20 cellular contexts compared by ENCODE assay signal in the genomic region with DNA sequence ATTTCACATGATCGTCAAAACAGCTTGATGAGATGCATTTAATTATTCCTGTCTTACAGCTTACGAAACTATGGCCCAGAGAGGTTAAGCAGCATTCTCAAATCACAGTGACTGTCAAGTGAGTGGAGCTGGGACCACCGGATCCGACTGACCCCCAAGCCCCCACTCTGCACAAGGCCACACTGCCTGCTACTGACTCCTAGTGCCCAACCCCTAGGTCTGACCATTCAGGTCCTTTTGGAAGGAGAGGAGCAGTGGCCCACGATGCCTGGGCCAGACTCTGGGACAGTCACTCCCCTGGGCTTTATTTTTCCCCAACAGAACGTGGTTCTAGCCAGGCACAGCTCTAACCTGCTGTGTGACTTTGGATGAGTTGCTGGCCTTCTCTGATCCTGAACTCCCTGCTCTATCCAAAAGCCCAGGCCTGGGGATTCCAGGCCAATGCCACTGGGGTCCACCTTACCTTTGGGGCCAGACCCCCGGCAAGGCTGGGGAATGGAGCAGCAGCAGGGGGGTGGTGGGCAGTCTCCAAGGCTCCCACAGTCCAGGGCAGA. TPM values are rescaled to one million over a fixed set of nuclear protein-coding genes. Genes with fewer than 3 reads are reported as not detected.
DNase-seq lines count a peak whose midpoint lies in the region; TF ChIP-seq lines count a peak whose summit lies in the region.
"Had no signal": no experiment of that assay in that cellular context is flagged by ENCODE, and none has a peak within 500 bp of the region (broad histone marks: within the 10 kb centered on the region; RNA-seq: fewer than 3 reads in every experiment).

No MANE protein-coding gene starts in this region.

- H3K27ac ChIP-seq in 22Rv1 (peak overlapping the region; percentile 30; the same call in 1 of the 2 replicates), stomach (no peak overlapping the region)
- H3K27ac ChIP-seq: cardiac muscle cell, gastrocnemius medialis had no signal

- H3K36me3 ChIP-seq in Loucy (ENCODE audit: insufficient read depth, low read length) = peaks cover 57% of the 10 kb centered on the region; the same call in 1 of the 2 replicates
- H3K36me3 ChIP-seq in stomach = peaks cover 5 to 66% (median 14%) of the 10 kb centered on the region in 4 donors
- H3K36me3 ChIP-seq: cardiac muscle cell, gastrocnemius medialis, transverse colon had no signal

- no peaks in the 10 kb centered on the region for H3K9me3 ChIP-seq in Loucy (ENCODE audit: insufficient read depth, low read depth, low read length)
- H3K9me3 ChIP-seq in stomach = no peaks in the 10 kb centered on the region
- H3K9me3 ChIP-seq: gastrocnemius medialis, mucosa of descending colon, transverse colon had no signal

- TF ChIP-seq POLR2A in stomach (IDR thresholded peaks at IDR 0.05) = no peak

- no peaks in the 10 kb centered on the region for H3K9me2 ChIP-seq in Loucy (replicated peaks; ENCODE audit: low read depth, low read length)

- H4K20me1 ChIP-seq in Loucy (ENCODE audit: insufficient read depth, low read length, poor library complexity, severe bottlenecking) = peaks cover 36% of the 10 kb centered on the region

- WGBS in stomach, 5 donors = 76 to 92% (median 84%) methylated on average over 7 of the region's 7 CpGs

- no peaks in the 10 kb centered on the region for H3F3A ChIP-seq in Loucy (ENCODE audit: low read depth)

- H3K4me1 ChIP-seq in Loucy (ENCODE audit: insufficient read depth, low read length, poor library complexity, severe bottlenecking) = peaks cover 15% of the 10 kb centered on the region
- H3K4me1 ChIP-seq in stomach = peaks cover under 1 to 12% (median 5%) of the 10 kb centered on the region in 4 donors
- H3K4me1 ChIP-seq: gastrocnemius medialis had no signal

- no peak overlapping the region for H3K4me3 ChIP-seq in Loucy (ENCODE audit: low read length, poor library complexity, severe bottlenecking)
- H3K4me3 ChIP-seq in stomach = no peak overlapping the region
- H3K4me3 ChIP-seq: cardiac muscle cell, gastrocnemius medialis, mucosa of descending colon, transverse colon had no signal

- intact Hi-C loops in stomach (cut with DNase I; ENCODE audit: low total_unique reads) = loop anchor here (10.0 kb wide), 1 partner anchor 126 kb away; no protein-coding TSS in a partner anchor

- H3K79me2 ChIP-seq in Loucy (ENCODE audit: insufficient read depth, low read length) = peaks cover 24% of the 10 kb centered on the region

- no peak for TF ChIP-seq CTCF in 22Rv1 (IDR thresholded peaks at IDR 0.05)
- TF ChIP-seq CTCF in Loucy (conservative IDR thresholded peaks at IDR 0.05; ENCODE audit: low read length) = no peak
- no peak for TF ChIP-seq CTCF in stomach (IDR thresholded peaks at IDR 0.05)

- no peak for TF ChIP-seq EP300 in stomach (IDR thresholded peaks at IDR 0.05)

- peak; percentile 1 for DNase-seq in activated CD4-positive, alpha-beta T cell treated with anti-CD3 and anti-CD28 coated beads for 48 hours
- DNase-seq in activated CD4-positive, alpha-beta T cell treated with anti-CD3 and anti-CD28 coated beads for 1 hour = no peak
- peak; percentile 51 for DNase-seq in islet precursor cell
- no peak for DNase-seq in NCI-H1694 (lab: John Stamatoyannopoulos, UW)
- DNase-seq in stomach = no peak
- no peak for DNase-seq in COR-L47 (lab: John Stamatoyannopoulos, UW)
- DNase-seq: ACHN; amniotic stem cell; gastrocnemius medialis; NCI-H1930; NCI-H446; NK-92 treated with Interleukin-12 subunit alpha and Interleukin-12 subunit beta, amount 100 ng/mL, for 24 hours; retina; stimulated activated naive B cell treated with anti-CD40 and anti-IgM and Interleukin-4, amounts not matched to agents 10 μg/mL and 1 μg/mL and 100 μg/mL, for 72 hours; transverse colon had no signal

- H2AFZ ChIP-seq in Loucy (ENCODE audit: low read length) = no peak overlapping the region

- no peaks in the 10 kb centered on the region for H3K27me3 ChIP-seq in Loucy (ENCODE audit: insufficient read depth, low read length, poor library complexity, severe bottlenecking)
- no peaks in the 10 kb centered on the region for H3K27me3 ChIP-seq in stomach
- H3K27me3 ChIP-seq: cardiac muscle cell, gastrocnemius medialis, transverse colon had no signal

- peak overlapping the region; percentile 57 for H3K9ac ChIP-seq in Loucy (ENCODE audit: low read depth, low read length, poor library complexity, severe bottlenecking)

- H3K4me2 ChIP-seq in Loucy (ENCODE audit: low read depth, low read length, poor library complexity, severe bottlenecking) = peak overlapping the region; percentile 37

RNA-seq across cellular contexts. Expression of a gene that starts 9.9 kb away (rescaled TPM):
- total RNA-seq in stomach = 10 to 100 TPM in 3 of 5 donors, 1 to 10 TPM in 1, not detected in 1; 9.0 to 68.8 (median 16.3) TPM
- 10 to 100 TPM in 1 of 3 donors, 1 to 10 TPM in 2; 6.5 to 26.0 (median 8.9) TPM for polyA plus RNA-seq in stomach

RNA-seq across cellular contexts. Expression of a gene that starts 33.3 kb away (rescaled TPM):
- 10 to 100 TPM in 3 of 5 donors, 1 to 10 TPM in 2; 6.7 to 51.1 (median 23.3) TPM for total RNA-seq in stomach
- 10 to 100 TPM; 68.9 to 80.9 (median 78.2) TPM for polyA plus RNA-seq in stomach

RNA-seq across cellular contexts. Expression of a gene that starts 38.0 kb away (rescaled TPM):
- total RNA-seq in stomach = 1 to 10 TPM in 1 of 5 donors, not detected in 4; 7.7 TPM
- under 1 TPM in 2 of 3 donors, not detected in 1; 0.03 to 0.46 TPM for polyA plus RNA-seq in stomach
- total RNA-seq: cardiac muscle cell, H7, transverse colon had no signal
- polyA plus RNA-seq: cardiac muscle cell had no signal

Comparison
In these comparisons a context has a peak if more than half of its experiments do, and no peak if none do; other contexts are left out.
1. DNase-seq: peak in activated CD4-positive, alpha-beta T cell treated with anti-CD3 and anti-CD28 coated beads for 48 hours (single experiment) and islet precursor cell (single experiment); none in activated CD4-positive, alpha-beta T cell treated with anti-CD3 and anti-CD28 coated beads for 1 hour (single experiment), NCI-H1694 (single experiment), stomach (single experiment) and COR-L47 (single experiment).